ENCODE assay signal across 16 cellular contexts in the genomic region with DNA sequence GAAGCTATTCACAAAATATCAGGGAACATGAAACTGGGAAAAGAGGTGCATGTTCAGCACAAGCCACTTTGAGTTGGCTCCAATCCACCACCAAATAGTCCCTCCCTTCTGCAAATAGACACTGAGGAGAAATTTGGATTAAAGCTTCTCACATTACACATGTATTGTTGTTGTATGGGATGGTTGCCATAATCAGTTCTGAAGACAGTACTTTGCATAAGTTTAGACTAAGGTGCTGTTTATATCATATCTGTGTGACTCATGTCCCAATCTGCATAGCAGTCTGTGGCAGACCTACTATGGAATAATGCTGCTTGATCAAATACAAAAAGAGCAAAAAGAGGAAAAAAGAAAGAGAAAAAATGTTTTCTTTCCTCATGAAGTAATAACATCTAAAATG.
"Had no signal": no experiment of that assay in that cellular context is flagged by ENCODE, and none has a peak within 500 bp of the region (broad histone marks: within the 10 kb centered on the region; RNA-seq: fewer than 3 reads in every experiment).

No MANE protein-coding gene starts in this region.

- H3K27ac ChIP-seq: adrenal gland, epithelial cell of prostate, right atrium auricular region, thyroid gland had no signal

- H3K9me3 ChIP-seq: adrenal gland, right atrium auricular region, thyroid gland had no signal

- ATAC-seq: activated T-helper 17 cell treated with anti-CD3 and anti-CD28 coated beads, Interleukin-2, amount 50 U/mL, for 72 hours; left colon; naive thymus-derived CD4-positive, alpha-beta T cell had no signal

- H3K36me3 ChIP-seq: adrenal gland, right atrium auricular region, thyroid gland had no signal

- H3K4me1 ChIP-seq: adrenal gland, right atrium auricular region, thyroid gland had no signal

- DNase-seq: activated B cell treated with CpG ODN at 0.5 μM for 24 hours; activated CD4-positive, alpha-beta T cell treated with anti-CD3 and anti-CD28 coated beads, Interleukin-2, amount 10 ng/mL, durations not matched to agents 24 days and 14 days; activated CD8-positive, alpha-beta memory T cell treated with anti-CD3 and anti-CD28 coated beads for 24 hours; activated naive CD4-positive, alpha-beta T cell treated with anti-CD3 and anti-CD28 coated beads, Interleukin-2, amount 50 U/mL, for 16 hours; adrenal gland; effector memory CD4-positive, alpha-beta T cell; glutamatergic neuron; immature natural killer cell; left colon; naive thymus-derived CD4-positive, alpha-beta T cell; nucleus accumbens; small intestine; thyroid gland had no signal

- H3K27me3 ChIP-seq: adrenal gland, right atrium auricular region, thyroid gland had no signal

- H3K4me3 ChIP-seq: adrenal gland, right atrium auricular region, thyroid gland had no signal
